Comparison of ENCODE assay signal across 37 cellular contexts in genomic region chr1:169001353-169001752, GRCh38.
DNase-seq lines count a peak whose midpoint lies in the region; ATAC-seq, FAIRE-seq and TF ChIP-seq lines count a peak whose summit lies in the region.
"Had no signal": no experiment of that assay in that cellular context is flagged by ENCODE, and none has a peak within 500 bp of the region (broad histone marks: within the 10 kb centered on the region; RNA-seq: fewer than 3 reads in every experiment).

No MANE protein-coding gene starts in this region.

- H2BK15ac ChIP-seq in H1 (ENCODE audit: low read length), result no peak overlapping the region

- H3K27ac ChIP-seq in GM23338 (ENCODE audit: low read depth) (no peak overlapping the region), H1 (ENCODE audit: low read depth, low read length) (no peak overlapping the region), neural progenitor cell (no peak overlapping the region)
- H3K27ac ChIP-seq: 22Rv1; A549; BLaER1; BLaER1 treated with 17β-estradiol and CSF1 and Interleukin-3, amounts not matched to agents 10 nM and 100 nM; C4-2B had no signal

- no peak overlapping the region for H3K27ac Mint-ChIP-seq in GM23338
- H3K27ac Mint-ChIP-seq in neural progenitor cell, result no peak overlapping the region
- H3K27ac Mint-ChIP-seq: B cell; CD14-positive monocyte; CD4-positive, alpha-beta memory T cell; CD4-positive, alpha-beta T cell; CD4-positive, CD25-positive, alpha-beta regulatory T cell; CD8-positive, alpha-beta memory T cell; CD8-positive, alpha-beta T cell had no signal

- no peak for ATAC-seq in GM23338
- ATAC-seq: A549; CD8-positive, alpha-beta T cell had no signal

- no peak for TF ChIP-seq RAD21 in H1 (IDR thresholded peaks at IDR 0.05 in 1 of 2, conservative IDR thresholded peaks at IDR 0.05 in 1 of 2; ENCODE audit: low read depth in 2 of 2, low read length in 2 of 2)

- intact Hi-C loops in head of caudate nucleus (cut with DNase I), result no loop called here

- H3K23me2 ChIP-seq in H1 (ENCODE audit: low read depth, low read length), result no peaks in the 10 kb centered on the region

- H3K14ac ChIP-seq in H1 (ENCODE audit: insufficient read length), result no peak overlapping the region

- CTCF ChIA-PET in H1 (lab: Charles Lee; ENCODE audit: partially characterized antibody), result interaction anchor here (1.0 kb wide), 1 partner anchor 14 kb away, joined by 3 read pairs; no protein-coding TSS in a partner anchor

- POLR2A ChIA-PET in H1 (lab: Charles Lee; ENCODE audit: partially characterized antibody), result no interaction called here

- DNase-seq in GM23338 (ENCODE audit: low spot score) (no peak), H1 (ENCODE audit: low read depth in 1 of 2, low spot score in 2 of 2) (no peak), head of caudate nucleus (peak in 22 of 42 donors; percentile 21 to 64 (median 38)), neural progenitor cell (ENCODE audit: low spot score) (no peak), HPDE6-E6E7 (ENCODE audit: extremely low spot score) (no peak), amniotic stem cell (lab: John Stamatoyannopoulos, UW) (no peak), HCEC 1CT (no peak)
- DNase-seq in stimulated activated naive CD4-positive, alpha-beta T cell (lab: John Stamatoyannopoulos, UW), result no peak
- DNase-seq: 8988T; ACHN; AML-193; BE2C; C1 segment of cervical spinal cord; Caco-2; Calu3; CD4-positive, alpha-beta memory T cell; CD4-positive, alpha-beta T cell; CD4-positive, CD25-positive, alpha-beta regulatory T cell; CD8-positive, alpha-beta memory T cell; CD8-positive, alpha-beta T cell; COR-L47; DMS 273 treated with DMSO at 0.1 percent for 48 hours; DMS153; DMS53; DMS79; DMS79 treated with DMSO at 0.1 percent for 48 hours; DND-41; EL had no signal

- TF ChIP-seq POLR2A in H1 (IDR thresholded peaks at IDR 0.05; ENCODE audit: control extremely low read depth in 1 of 2, low read depth in 2 of 2, low read length in 2 of 2), result no peak

- no peaks in the 10 kb centered on the region for H3K9me3 Mint-ChIP-seq in GM23338
- no peaks in the 10 kb centered on the region for H3K9me3 Mint-ChIP-seq in neural progenitor cell
- H3K9me3 Mint-ChIP-seq: CD4-positive, alpha-beta T cell; CD8-positive, alpha-beta T cell had no signal

- TF ChIP-seq CTCF in GM23338 (conservative IDR thresholded peaks at IDR 0.05; ENCODE audit: low read depth in 2 of 2) (no peak), H1 (IDR thresholded peaks at IDR 0.05; ENCODE audit: control extremely low read depth in 1 of 3, insufficient read depth in 1 of 3, low read depth in 1 of 3, low read length in 3 of 3) (no peak), neural progenitor cell (IDR thresholded peaks at IDR 0.05) (no peak)

- H2AK5ac ChIP-seq in H1 (ENCODE audit: low read depth, low read length), result no peak overlapping the region

- no peaks in the 10 kb centered on the region for H3F3A ChIP-seq in GM23338 (replicated peaks; ENCODE audit: low read depth)
- no peaks in the 10 kb centered on the region for H3F3A ChIP-seq in neural progenitor cell (ENCODE audit: low read depth)

- H3K18ac ChIP-seq in H1 (ENCODE audit: extremely low read depth, low read length), result no peak overlapping the region

- H2BK20ac ChIP-seq in H1 (ENCODE audit: low read length), result no peak overlapping the region

- H3K36me3 ChIP-seq in GM23338 (ENCODE audit: insufficient read depth) (no peaks in the 10 kb centered on the region), H1 (ENCODE audit: control insufficient read depth in 2 of 4, insufficient read depth in 4 of 4, low read length in 3 of 4) (no peaks in the 10 kb centered on the region), neural progenitor cell (no peaks in the 10 kb centered on the region)
- H3K36me3 ChIP-seq: BE2C; BLaER1; BLaER1 treated with 17β-estradiol and CSF1 and Interleukin-3, amounts not matched to agents 10 nM and 100 nM had no signal

- peaks cover 2% of the 10 kb centered on the region for H3K27me3 Mint-ChIP-seq in GM23338 (ENCODE audit: insufficient read depth, low read depth, poor library complexity)
- peaks cover 3% of the 10 kb centered on the region for H3K27me3 Mint-ChIP-seq in neural progenitor cell (ENCODE audit: insufficient read depth, low read depth)
- H3K27me3 Mint-ChIP-seq: B cell had no signal

- H3K4me2 ChIP-seq in GM23338, result no peak overlapping the region
- no peak overlapping the region for H3K4me2 ChIP-seq in H1 (ENCODE audit: insufficient read depth in 1 of 2, low read depth in 2 of 2, low read length in 2 of 2)
- no peak overlapping the region for H3K4me2 ChIP-seq in neural progenitor cell
- H3K4me2 ChIP-seq: A549; BLaER1; BLaER1 treated with 17β-estradiol and CSF1 and Interleukin-3, amounts not matched to agents 10 nM and 100 nM had no signal

- no peak overlapping the region for H3K56ac ChIP-seq in H1 (replicated peaks; ENCODE audit: insufficient read length, low read depth, low read length)

- no peak overlapping the region for H2BK12ac ChIP-seq in H1 (ENCODE audit: low read depth, low read length)

- no peak for FAIRE-seq in H1 (lab: Jason Lieb, UNC)
- FAIRE-seq: A204.1, A549, D721Med had no signal

- no peak overlapping the region for H3K23ac ChIP-seq in H1 (ENCODE audit: insufficient read length)

- H3K27me3 ChIP-seq in GM23338 (ENCODE audit: insufficient read depth), result no peaks in the 10 kb centered on the region
- H3K27me3 ChIP-seq in H1 (replicated peaks in 1 of 4; ENCODE audit: control insufficient read depth in 3 of 4, extremely low read depth in 1 of 4, insufficient read depth in 3 of 4, low read length in 3 of 4), result no peaks in the 10 kb centered on the region
- no peaks in the 10 kb centered on the region for H3K27me3 ChIP-seq in neural progenitor cell
- H3K27me3 ChIP-seq: BE2C; BLaER1; BLaER1 treated with 17β-estradiol and CSF1 and Interleukin-3, amounts not matched to agents 10 nM and 100 nM had no signal

- H3K4me3 Mint-ChIP-seq in GM23338, result no peak overlapping the region
- no peak overlapping the region for H3K4me3 Mint-ChIP-seq in neural progenitor cell
- H3K4me3 Mint-ChIP-seq: B cell; CD14-positive monocyte; CD4-positive, alpha-beta memory T cell; CD4-positive, alpha-beta T cell; CD4-positive, CD25-positive, alpha-beta regulatory T cell; CD8-positive, alpha-beta memory T cell; CD8-positive, alpha-beta T cell had no signal

- H3K4me3 ChIP-seq in GM23338 (no peak overlapping the region), H1 (ENCODE audit: extremely low read depth in 1 of 4, insufficient read depth in 2 of 4, low read depth in 3 of 4, low read length in 4 of 4) (no peak overlapping the region), neural progenitor cell (no peak overlapping the region)
- H3K4me3 ChIP-seq: A549; BLaER1; BLaER1 treated with 17β-estradiol and CSF1 and Interleukin-3, amounts not matched to agents 10 nM and 100 nM had no signal

- H2BK5ac ChIP-seq in H1 (ENCODE audit: low read depth, low read length), result no peak overlapping the region

- H2AFZ ChIP-seq in GM23338 (peak overlapping the region; percentile 74; the same call in 1 of the 2 replicates), H1 (ENCODE audit: low read length) (peak overlapping the region; percentile 80; the same call in 1 of the 2 replicates), neural progenitor cell (replicated peaks) (peak overlapping the region; percentile 15)

- H3K9me2 ChIP-seq in GM23338 (ENCODE audit: insufficient read depth), result 0 out of 2 replicates have a peak, but pooled peaks cover 2% of the 10 kb centered on the region

- no peak for TF ChIP-seq EP300 in H1 (IDR thresholded peaks at IDR 0.05; ENCODE audit: borderline replicate concordance in 1 of 2, low read depth in 2 of 2, low read length in 2 of 2)

- H4K8ac ChIP-seq in H1 (ENCODE audit: extremely low read depth, insufficient read depth, low read length), result no peak overlapping the region

- 91% methylated on average over 5 of the region's 5 CpGs; no CpG with 5 or more reads in 1 of the 2 experiments for WGBS in H1 (ENCODE audit: extremely low coverage in 1 of 2, insufficient coverage in 1 of 2, insufficient read length in 1 of 2, insufficient replicate concordance in 2 of 2, low coverage in 1 of 2, low lambda C conversion rate in 2 of 2, missing lambda C conversion rate in 1 of 2), 2 experiments

- H3K9me3 ChIP-seq in H1 (ENCODE audit: insufficient read depth in 2 of 2, low read depth in 1 of 2, low read length in 1 of 2), result no peaks in the 10 kb centered on the region
- no peaks in the 10 kb centered on the region for H3K9me3 ChIP-seq in neural progenitor cell (ENCODE audit: low read depth)
- H3K9me3 ChIP-seq: A549, BE2C, BLaER1, Caco-2 had no signal

- no peaks in the 10 kb centered on the region for H3K79me1 ChIP-seq in H1 (ENCODE audit: low read depth, low read length)

- H3K4me1 ChIP-seq in GM23338 (ENCODE audit: insufficient read depth) (no peaks in the 10 kb centered on the region), H1 (replicated peaks in 1 of 4; ENCODE audit: control insufficient read depth in 3 of 4, insufficient read depth in 4 of 4, low read length in 3 of 4) (no peaks in the 10 kb centered on the region), neural progenitor cell (no peaks in the 10 kb centered on the region)
- H3K4me1 ChIP-seq: BLaER1; BLaER1 treated with 17β-estradiol and CSF1 and Interleukin-3, amounts not matched to agents 10 nM and 100 nM had no signal

- no peak overlapping the region for H4K5ac ChIP-seq in H1 (ENCODE audit: insufficient read length, low read depth, low read length)

- H2BK120ac ChIP-seq in H1 (replicated peaks; ENCODE audit: low read depth, low read length), result no peak overlapping the region

- H3K4ac ChIP-seq in H1 (replicated peaks; ENCODE audit: insufficient read length, low read depth, low read length), result no peak overlapping the region

- H3K4me1 Mint-ChIP-seq in GM23338, result no peaks in the 10 kb centered on the region
- no peaks in the 10 kb centered on the region for H3K4me1 Mint-ChIP-seq in neural progenitor cell
- H3K4me1 Mint-ChIP-seq: B cell; CD14-positive monocyte; CD8-positive, alpha-beta memory T cell had no signal

- no peak overlapping the region for H4K91ac ChIP-seq in H1 (replicated peaks; ENCODE audit: insufficient read length, low read length)

- H3K9ac ChIP-seq in H1 (replicated peaks in 1 of 4; ENCODE audit: extremely low read depth in 1 of 4, low read depth in 3 of 4, low read length in 3 of 4), result no peak overlapping the region
- no peak overlapping the region for H3K9ac ChIP-seq in neural progenitor cell
- H3K9ac ChIP-seq: BLaER1; BLaER1 treated with 17β-estradiol and CSF1 and Interleukin-3, amounts not matched to agents 10 nM and 100 nM had no signal

- H4K20me1 ChIP-seq in GM23338 (replicated peaks; ENCODE audit: insufficient read depth) (no peaks in the 10 kb centered on the region), H1 (replicated peaks in 1 of 2; ENCODE audit: control insufficient read depth in 1 of 2, insufficient read depth in 2 of 2, low read length in 2 of 2) (no peaks in the 10 kb centered on the region), neural progenitor cell (ENCODE audit: low read depth) (no peaks in the 10 kb centered on the region)
- H4K20me1 ChIP-seq: BLaER1; BLaER1 treated with 17β-estradiol and CSF1 and Interleukin-3, amounts not matched to agents 10 nM and 100 nM had no signal

- H3K79me2 ChIP-seq in GM23338 (replicated peaks; ENCODE audit: insufficient read depth) (no peaks in the 10 kb centered on the region), H1 (ENCODE audit: control insufficient read depth in 1 of 2, insufficient read depth in 2 of 2, low read length in 2 of 2) (no peaks in the 10 kb centered on the region), neural progenitor cell (ENCODE audit: low read depth) (no peaks in the 10 kb centered on the region)

- H3K36me3 Mint-ChIP-seq in GM23338 (ENCODE audit: low read depth) (no peaks in the 10 kb centered on the region), neural progenitor cell (no peaks in the 10 kb centered on the region)
- H3K36me3 Mint-ChIP-seq: CD14-positive monocyte; CD4-positive, alpha-beta memory T cell; CD4-positive, CD25-positive, alpha-beta regulatory T cell; CD8-positive, alpha-beta T cell had no signal

Comparison
In these comparisons a context has a peak if more than half of its experiments do, and no peak if none do; other contexts are left out.
1. DNase-seq: peak in head of caudate nucleus (22 of 42); none in GM23338 (single experiment), H1 (0 of 2), neural progenitor cell (single experiment), HPDE6-E6E7 (single experiment), amniotic stem cell (single experiment), HCEC 1CT (single experiment) and stimulated activated naive CD4-positive, alpha-beta T cell (0 of 6).
2. H2AFZ ChIP-seq: peak in every context shown above with its lines; median percentile 80 in H1; 74 in GM23338; 15 in neural progenitor cell.